25 cellular contexts compared by ENCODE assay signal in the genomic region with DNA sequence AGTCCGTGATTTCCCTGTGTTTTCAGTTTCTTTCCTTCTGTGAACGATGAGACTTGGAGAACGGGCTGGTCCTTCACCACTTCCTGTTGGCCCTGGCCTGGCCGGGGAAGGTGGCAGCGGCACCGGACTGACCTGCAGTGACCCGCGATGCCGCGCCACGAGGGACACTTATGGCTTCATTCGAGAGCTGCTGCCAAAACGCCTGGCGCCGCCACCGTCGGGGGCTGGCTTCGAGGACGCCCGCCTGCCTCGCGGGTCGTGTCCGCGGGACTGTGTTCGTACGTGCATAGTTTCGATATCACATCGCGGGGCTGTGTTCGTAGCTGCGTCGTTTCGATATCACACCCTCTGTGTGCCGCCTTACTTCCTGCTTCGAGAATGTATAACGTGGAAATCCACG. TPM values are rescaled to one million over a fixed set of nuclear protein-coding genes. Genes with fewer than 3 reads are reported as not detected.
DNase-seq lines count a peak whose midpoint lies in the region; ATAC-seq, FAIRE-seq and TF ChIP-seq lines count a peak whose summit lies in the region.
"Had no signal": no experiment of that assay in that cellular context is flagged by ENCODE, and none has a peak within 500 bp of the region (broad histone marks: within the 10 kb centered on the region; RNA-seq: fewer than 3 reads in every experiment).

No MANE protein-coding gene starts in this region.

- peaks cover 12% of the 10 kb centered on the region for H4K20me1 ChIP-seq in IMR-90 (ENCODE audit: insufficient read depth, low read length)

- BruUV-seq in A673 (replicated peaks; lab: Mats Ljungman, UMichigan): TSS peak; percentile 70
- TSS peak; percentile 89 for BruUV-seq in IMR-90 (replicated peaks; lab: Mats Ljungman, UMichigan)
- TSS peak; percentile 92 for BruUV-seq in Panc1 (replicated peaks; lab: Mats Ljungman, UMichigan)

- H2BK15ac ChIP-seq in IMR-90 (ENCODE audit: low read depth, low read length): no peak overlapping the region

- no peaks in the 10 kb centered on the region for H3K4me1 ChIP-seq in A673 (ENCODE audit: insufficient read depth, low read length, poor library complexity, severe bottlenecking)
- H3K4me1 ChIP-seq in IMR-90 (ENCODE audit: control insufficient read depth, insufficient read depth, low read length): peaks cover 4% of the 10 kb centered on the region; the same call in 1 of the 2 replicates
- H3K4me1 ChIP-seq in Panc1 (ENCODE audit: control insufficient read depth, insufficient read depth, low read length): peaks cover 4% of the 10 kb centered on the region; the same call in 1 of the 2 replicates
- no peaks in the 10 kb centered on the region for H3K4me1 ChIP-seq in kidney (ENCODE audit: control insufficient read depth in 1 of 2, insufficient read depth in 1 of 2, low read depth in 1 of 2, low read length in 2 of 2)

- H3K14ac ChIP-seq in IMR-90 (replicated peaks; ENCODE audit: low read depth, low read length): no peak overlapping the region

- H4K91ac ChIP-seq in IMR-90 (ENCODE audit: insufficient read depth, low read depth, low read length): no peak overlapping the region

- H3K4me3 ChIP-seq in A673 (ENCODE audit: low read depth, low read length, poor library complexity, severe bottlenecking): no peak overlapping the region
- no peak overlapping the region for H3K4me3 ChIP-seq in IMR-90 (ENCODE audit: insufficient read depth, low read depth, low read length)
- H3K4me3 ChIP-seq in Panc1 (ENCODE audit: low read depth in 2 of 2, low read length in 2 of 2): no peak overlapping the region
- no peak overlapping the region for H3K4me3 ChIP-seq in kidney (ENCODE audit: low read length in 2 of 2)
- no peak overlapping the region for H3K4me3 ChIP-seq in brain microvascular endothelial cell (ENCODE audit: low read depth, low read length)
- H3K4me3 ChIP-seq: BLaER1 treated with 17β-estradiol and CSF1 and Interleukin-3, amounts not matched to agents 10 nM and 100 nM; SJSA1 had no signal

- no peak for TF ChIP-seq RAD21 in IMR-90 (IDR thresholded peaks at IDR 0.05; ENCODE audit: low read length)

- H2BK5ac ChIP-seq in IMR-90 (ENCODE audit: low read depth, low read length, poor library complexity, severe bottlenecking): no peak overlapping the region

- H3K4ac ChIP-seq in IMR-90 (ENCODE audit: low read depth, low read length): no peak overlapping the region

- H3K27me3 ChIP-seq in A673 (replicated peaks; ENCODE audit: insufficient read depth, low read depth, low read length, poor library complexity): no peaks in the 10 kb centered on the region
- H3K27me3 ChIP-seq in IMR-90 (ENCODE audit: control insufficient read depth, insufficient read depth, low read length): no peaks in the 10 kb centered on the region
- H3K27me3 ChIP-seq in Panc1 (ENCODE audit: control insufficient read depth, insufficient read depth, low read length): no peaks in the 10 kb centered on the region
- H3K27me3 ChIP-seq in brain microvascular endothelial cell (replicated peaks): no peaks in the 10 kb centered on the region
- H3K27me3 ChIP-seq: BLaER1 treated with 17β-estradiol and CSF1 and Interleukin-3, amounts not matched to agents 10 nM and 100 nM; SJSA1 had no signal

- DNase-seq in A673 (ENCODE audit: low spot score): no peak
- DNase-seq in IMR-90: no peak
- no peak for DNase-seq in Panc1 (ENCODE audit: low read depth, low spot score)
- peak; percentile 63 for DNase-seq in kidney
- no peak for DNase-seq in NCI-H226
- DNase-seq in brain microvascular endothelial cell: no peak
- no peak for DNase-seq in kidney tubule cell (ENCODE audit: low spot score)
- DNase-seq in H54 (ENCODE audit: insufficient read length, low spot score): no peak
- DNase-seq: AML-193; CD4-positive, alpha-beta T cell; DMS53; H7; Karpas-422; MV-4-11; NCI-H1105 treated with DMSO at 0.1 percent for 48 hours; NCI-H146; NCI-H1930; NCI-H2107; NCI-H446; NCI-H526; NCI-H82; T-cell had no signal

- dilution Hi-C loops in IMR-90 (cut with HindIII; ENCODE audit: low sequenced_read_pairs, unreplicated experiment): no loop called here

- H3K4me2 ChIP-seq in IMR-90 (ENCODE audit: low read depth, low read length): no peak overlapping the region
- H3K4me2 ChIP-seq: BLaER1 treated with 17β-estradiol and CSF1 and Interleukin-3, amounts not matched to agents 10 nM and 100 nM had no signal

- H3K23ac ChIP-seq in IMR-90 (ENCODE audit: low read depth, low read length): no peak overlapping the region

- H4K8ac ChIP-seq in IMR-90 (ENCODE audit: low read depth in 2 of 2, low read length in 2 of 2): no peak overlapping the region

- H3K9ac ChIP-seq in IMR-90 (ENCODE audit: low read depth, low read length) (no peak overlapping the region), kidney (ENCODE audit: low read length in 2 of 2) (no peak overlapping the region)
- H3K9ac ChIP-seq: BLaER1 treated with 17β-estradiol and CSF1 and Interleukin-3, amounts not matched to agents 10 nM and 100 nM had no signal

- no peak overlapping the region for H2BK120ac ChIP-seq in IMR-90 (ENCODE audit: low read depth, low read length)

- H3K27ac ChIP-seq in A673 (ENCODE audit: low read depth, low read length, poor library complexity, severe bottlenecking): no peak overlapping the region
- H3K27ac ChIP-seq in IMR-90 (ENCODE audit: insufficient read depth, low read length): no peak overlapping the region
- H3K27ac ChIP-seq in Panc1 (ENCODE audit: low read length): no peak overlapping the region
- no peak overlapping the region for H3K27ac ChIP-seq in kidney (ENCODE audit: low read depth in 2 of 2, low read length in 2 of 2)
- no peak overlapping the region for H3K27ac ChIP-seq in brain microvascular endothelial cell
- H3K27ac ChIP-seq: BLaER1 treated with 17β-estradiol and CSF1 and Interleukin-3, amounts not matched to agents 10 nM and 100 nM; SJSA1 had no signal

- no peak for TF ChIP-seq CTCF in A673 (conservative IDR thresholded peaks at IDR 0.05; ENCODE audit: low read depth, low read length)
- no peak for TF ChIP-seq CTCF in IMR-90 (conservative IDR thresholded peaks at IDR 0.05; ENCODE audit: low read depth, low read length)
- no peak for TF ChIP-seq CTCF in Panc1 (IDR thresholded peaks at IDR 0.05)
- no peak for TF ChIP-seq CTCF in kidney (IDR thresholded peaks at IDR 0.05; ENCODE audit: borderline replicate concordance, extremely low read depth, insufficient read depth)
- TF ChIP-seq CTCF in brain microvascular endothelial cell (IDR thresholded peaks at IDR 0.05; ENCODE audit: low read depth, low read length, missing control alignments): no peak

- H3K56ac ChIP-seq in IMR-90 (ENCODE audit: extremely low read depth, insufficient read depth, low read length): no peak overlapping the region

- H2BK20ac ChIP-seq in IMR-90 (ENCODE audit: low read depth, low read length): no peak overlapping the region

- WGBS in IMR-90 (ENCODE audit: extremely low coverage in 2 of 2, insufficient read length in 1 of 2), 2 experiments: 98% methylated on average over 23 of the region's 38 CpGs; no CpG with 5 or more reads in 1 of the 2 experiments

- in situ Hi-C loops in IMR-90 (cut with MboI; ENCODE audit: low sequenced_read_pairs): no loop called here
- in situ Hi-C loops in Panc1 (cut with HindIII; ENCODE audit: low pct_unique_long_range_greater_than_20kb, low sequenced_read_pairs): no loop called here
- in situ Hi-C loops in brain microvascular endothelial cell (cut with HindIII; ENCODE audit: low pct_ligation_motif_present, low sequenced_read_pairs): no loop called here

- H2AK9ac ChIP-seq in IMR-90 (replicated peaks; ENCODE audit: low read depth, low read length, poor library complexity): no peak overlapping the region

- H3K9me3 ChIP-seq in A673 (ENCODE audit: low read depth, low read length, poor library complexity, severe bottlenecking) (no peaks in the 10 kb centered on the region), IMR-90 (ENCODE audit: control insufficient read depth, insufficient read depth, low read length) (peaks cover 18% of the 10 kb centered on the region; the same call in 1 of the 2 replicates), Panc1 (ENCODE audit: control insufficient read depth, insufficient read depth, low read depth, low read length) (no peaks in the 10 kb centered on the region), kidney (ENCODE audit: control insufficient read depth in 1 of 2, low read length in 2 of 2) (no peaks in the 10 kb centered on the region)
- H3K9me3 ChIP-seq: SJSA1 had no signal

- H4K5ac ChIP-seq in IMR-90 (ENCODE audit: low read depth, low read length): no peak overlapping the region

- intact Hi-C loops in A673 (cut with micrococcal nuclease; ENCODE audit: unreplicated experiment) (no loop called here), IMR-90 (cut with micrococcal nuclease) (no loop called here), Panc1 (cut with micrococcal nuclease; ENCODE audit: unreplicated experiment) (no loop called here), kidney (cut with DNase I) (no loop called here)

- H2AK5ac ChIP-seq in IMR-90 (ENCODE audit: low read depth, low read length): no peak overlapping the region

- POLR2A ChIA-PET in A673 (lab: Charles Lee; ENCODE audit: low non-redundant PET) (no interaction called here), IMR-90 (lab: Charles Lee; ENCODE audit: unreplicated experiment) (no interaction called here), Panc1 (lab: Charles Lee) (no interaction called here)

- ATAC-seq in IMR-90 (ENCODE audit: low read depth) (no peak), Panc1 (no peak)
- ATAC-seq: T-cell had no signal

- H3K9me1 ChIP-seq in IMR-90 (ENCODE audit: insufficient read depth, low read length): no peaks in the 10 kb centered on the region

- FAIRE-seq in kidney (lab: Jason Lieb, UNC): no peak
- no peak for FAIRE-seq in H54 (lab: Jason Lieb, UNC)
- FAIRE-seq: A204.1 had no signal

- no peak for TF ChIP-seq POLR2A in IMR-90 (IDR thresholded peaks at IDR 0.05; ENCODE audit: low read depth, low read length)
- TF ChIP-seq POLR2A in H54 (IDR thresholded peaks at IDR 0.05; ENCODE audit: low read depth, low read length): no peak

- H3K18ac ChIP-seq in IMR-90 (ENCODE audit: low read depth, low read length): no peak overlapping the region

- H3K36me3 ChIP-seq in A673 (ENCODE audit: insufficient read depth, low read length, poor library complexity, severe bottlenecking) (peaks cover 57% of the 10 kb centered on the region), IMR-90 (ENCODE audit: control insufficient read depth, insufficient read depth, low read length) (peaks cover 63% of the 10 kb centered on the region), Panc1 (ENCODE audit: control insufficient read depth, insufficient read depth, low read length) (no peaks in the 10 kb centered on the region), kidney (ENCODE audit: control insufficient read depth in 1 of 2, insufficient read depth in 2 of 2, low read length in 2 of 2) (peaks cover 35 to 46% of the 10 kb centered on the region in 2 donors), brain microvascular endothelial cell (replicated peaks) (peaks cover 62% of the 10 kb centered on the region)

- CTCF ChIA-PET in A673 (lab: Charles Lee) (no interaction called here), IMR-90 (lab: Yijun Ruan, JAX) (no interaction called here), Panc1 (lab: Charles Lee) (no interaction called here)

- no peak overlapping the region for H2AFZ ChIP-seq in IMR-90 (replicated peaks; ENCODE audit: low read length, poor library complexity)

- peaks cover 15 to 49% of the 10 kb centered on the region in 2 experiments for H3K79me1 ChIP-seq in IMR-90 (ENCODE audit: low read depth in 1 of 2, low read length in 2 of 2)

RNA-seq across cellular contexts. Expression of a gene that starts 7.5 kb away (rescaled TPM):
- total RNA-seq in A673 (2021) (20.3 and 27.8 TPM in 2 replicates), IMR-90 (2012; rRNA removed) (1.4 TPM in 2 replicates), Panc1 (2021; ENCODE audit: unreplicated experiment) (23.4 TPM), kidney (32.5 TPM)
- polyA plus RNA-seq in IMR-90 (2012; rRNA removed) (8.4 and 9.4 TPM in 2 replicates), kidney (ENCODE audit: insufficient read depth, low read depth, low replicate concordance) (5.2 TPM)
- 5.7 and 5.9 TPM in 2 replicates for polyA plus RNA-seq in IMR-90 (2012; cell fraction: cytosol; rRNA removed)
- polyA plus RNA-seq in IMR-90 (2012; cell fraction: nucleus; rRNA removed; ENCODE audit: low replicate concordance): 63.0 and 126 TPM in 2 replicates
- polyA plus RNA-seq in Panc1 (2012; ENCODE audit: insufficient read length): 19.6 TPM

RNA-seq across cellular contexts. Expression of a gene that starts 49.8 kb away (rescaled TPM):
- total RNA-seq in A673 (2021) (85.9 and 87.0 TPM in 2 replicates), IMR-90 (2012; rRNA removed) (61.5 and 77.2 TPM in 2 replicates), Panc1 (2021; ENCODE audit: unreplicated experiment) (62.3 TPM), kidney (75.2 TPM)
- polyA plus RNA-seq in IMR-90 (2012; rRNA removed) (108 and 120 TPM in 2 replicates), kidney (ENCODE audit: insufficient read depth, low read depth, low replicate concordance) (65.0 TPM)
- 108 and 119 TPM in 2 replicates for polyA plus RNA-seq in IMR-90 (2012; cell fraction: cytosol; rRNA removed)
- 179 and 309 TPM in 2 replicates for polyA plus RNA-seq in IMR-90 (2012; cell fraction: nucleus; rRNA removed; ENCODE audit: low replicate concordance)
- 99.0 TPM for polyA plus RNA-seq in Panc1 (2012; ENCODE audit: insufficient read length)
